Comparison of ENCODE assay signal across 22 cellular contexts in genomic region chr10:78830062-78830974, GRCh38.
A peak's percentile ranks its signal among the peaks of the same experiment; 100 is the strongest.
DNase-seq lines count a peak whose midpoint lies in the region; ATAC-seq, FAIRE-seq and TF ChIP-seq lines count a peak whose summit lies in the region.
"Had no signal": no experiment of that assay in that cellular context is flagged by ENCODE, and none has a peak within 500 bp of the region (broad histone marks: within the 10 kb centered on the region; RNA-seq: fewer than 3 reads in every experiment).

No MANE protein-coding gene starts in this region.

- POLR2A ChIA-PET in RWPE1 (lab: Yijun Ruan, JAX; ENCODE audit: low non-redundant PET) = no interaction called here

- H3K27ac ChIP-seq in RWPE1 = no peak overlapping the region
- H3K27ac ChIP-seq in substantia nigra (ENCODE audit: low read depth, low read length, poor library complexity, severe bottlenecking) = no peak overlapping the region
- H3K27ac ChIP-seq: body of pancreas, WERI-Rb-1 had no signal

- no peak overlapping the region for H3K4me3 ChIP-seq in fibroblast of mammary gland (ENCODE audit: control insufficient read depth, low read depth, low read length)
- H3K4me3 ChIP-seq: body of pancreas, GM12878 had no signal

- ATAC-seq in omental fat pad (ENCODE audit: low FRiP score) = peak; percentile 68
- no peak for ATAC-seq in activated T-cell treated with anti-CD3 and anti-CD28 coated beads, Interleukin-2, amount 50 U/mL, for 4 hours
- ATAC-seq: body of pancreas, GM12878 had no signal

- no peaks in the 10 kb centered on the region for H3K36me3 Mint-ChIP-seq in activated T-cell treated with anti-CD3 and anti-CD28 coated beads, Interleukin-2, amount 50 U/mL, for 4 hours (ENCODE audit: insufficient read depth)
- H3K36me3 Mint-ChIP-seq: activated naive CD4-positive, alpha-beta T cell treated with anti-CD3 and anti-CD28 coated beads, Interleukin-2, amount 10 ng/mL, durations not matched to agents 7 days and 5 days had no signal

- TF ChIP-seq POLR2A in H54 (IDR thresholded peaks at IDR 0.05; ENCODE audit: low read depth, low read length) = no peak

- H3K4me1 Mint-ChIP-seq in activated T-cell treated with anti-CD3 and anti-CD28 coated beads, Interleukin-2, amount 50 U/mL, for 4 hours (ENCODE audit: low read depth) = no peaks in the 10 kb centered on the region
- H3K4me1 Mint-ChIP-seq: activated naive CD4-positive, alpha-beta T cell treated with anti-CD3 and anti-CD28 coated beads, Interleukin-2, amount 10 ng/mL, durations not matched to agents 7 days and 5 days; B cell had no signal

- CTCF ChIA-PET in RWPE1 (lab: Yijun Ruan, JAX) = interaction anchor here (0.7 kb wide), 1 partner anchor 180 kb away, joined by 3 read pairs; no protein-coding TSS in a partner anchor

- peaks cover 26% of the 10 kb centered on the region for H3K27me3 Mint-ChIP-seq in activated T-cell treated with anti-CD3 and anti-CD28 coated beads, Interleukin-2, amount 50 U/mL, for 4 hours (ENCODE audit: low read depth)

- TF ChIP-seq CTCF in RWPE1 (conservative IDR thresholded peaks at IDR 0.05; ENCODE audit: low read depth) (no peak), fibroblast of mammary gland (conservative IDR thresholded peaks at IDR 0.05; ENCODE audit: control insufficient read depth, insufficient read depth, low read depth, low read length) (no peak), omental fat pad (IDR thresholded peaks at IDR 0.05) (no peak)

- DNase-seq in H54 (ENCODE audit: insufficient read length, low spot score) = peak; percentile 34
- peak; percentile 23 for DNase-seq in RWPE1 (ENCODE audit: low spot score)
- peak; percentile 64 for DNase-seq in fibroblast of mammary gland (ENCODE audit: low read depth)
- DNase-seq in omental fat pad (ENCODE audit: low spot score) = no peak
- DNase-seq in GM19239 (ENCODE audit: insufficient read length, low spot score) = no peak
- no peak for DNase-seq in activated T-cell treated with anti-CD3 and anti-CD28 coated beads, Interleukin-2, amount 50 U/mL, for 4 hours
- no peak for DNase-seq in substantia nigra (lab: John Stamatoyannopoulos, UW)
- no peak for DNase-seq in hippocampal formation (lab: John Stamatoyannopoulos, UW)
- DNase-seq: activated CD4-positive, alpha-beta T cell treated with anti-CD3 and anti-CD28 coated beads, Interleukin-2, amount 50 U/mL, for 4 hours; activated naive CD4-positive, alpha-beta T cell treated with anti-CD3 and anti-CD28 coated beads, Interleukin-2, amount 10 ng/mL, durations not matched to agents 7 days and 5 days; body of pancreas; Calu3; cortex of kidney; GF-D8; NCI-H1436 treated with DMSO at 0.1 percent for 48 hours; NCI-H82; posterior cingulate gyrus; stimulated activated CD4-positive, alpha-beta T cell treated with anti-CD3 and anti-CD28 coated beads, Interleukin-12 subunit alpha, Interleukin-12 subunit beta, amount 100 ng/mL, for 4 hours; T-helper 1 cell; WERI-Rb-1 had no signal

- peaks cover 7% of the 10 kb centered on the region for H3K9me3 Mint-ChIP-seq in activated T-cell treated with anti-CD3 and anti-CD28 coated beads, Interleukin-2, amount 50 U/mL, for 4 hours
- H3K9me3 Mint-ChIP-seq: activated naive CD4-positive, alpha-beta T cell treated with anti-CD3 and anti-CD28 coated beads, Interleukin-2, amount 10 ng/mL, durations not matched to agents 7 days and 5 days had no signal

- no peak for FAIRE-seq in H54 (lab: Jason Lieb, UNC)
- no peak for FAIRE-seq in GM19239 (lab: Jason Lieb, UNC)
- FAIRE-seq: GM12878 had no signal

- H3K4me3 Mint-ChIP-seq in activated T-cell treated with anti-CD3 and anti-CD28 coated beads, Interleukin-2, amount 50 U/mL, for 4 hours = no peak overlapping the region
- H3K4me3 Mint-ChIP-seq: activated naive CD4-positive, alpha-beta T cell treated with anti-CD3 and anti-CD28 coated beads, Interleukin-2, amount 10 ng/mL, durations not matched to agents 7 days and 5 days; B cell had no signal

Comparison
In these comparisons a context has a peak if more than half of its experiments do, and no peak if none do; other contexts are left out.
1. DNase-seq: peak in H54 (single experiment), RWPE1 (single experiment) and fibroblast of mammary gland (single experiment); none in omental fat pad (single experiment), GM19239 (single experiment), activated T-cell treated with anti-CD3 and anti-CD28 coated beads, Interleukin-2, amount 50 U/mL, for 4 hours (single experiment), substantia nigra (0 of 49) and hippocampal formation (0 of 2).